Comparison of ENCODE assay signal across 23 cellular contexts in the genomic region with DNA sequence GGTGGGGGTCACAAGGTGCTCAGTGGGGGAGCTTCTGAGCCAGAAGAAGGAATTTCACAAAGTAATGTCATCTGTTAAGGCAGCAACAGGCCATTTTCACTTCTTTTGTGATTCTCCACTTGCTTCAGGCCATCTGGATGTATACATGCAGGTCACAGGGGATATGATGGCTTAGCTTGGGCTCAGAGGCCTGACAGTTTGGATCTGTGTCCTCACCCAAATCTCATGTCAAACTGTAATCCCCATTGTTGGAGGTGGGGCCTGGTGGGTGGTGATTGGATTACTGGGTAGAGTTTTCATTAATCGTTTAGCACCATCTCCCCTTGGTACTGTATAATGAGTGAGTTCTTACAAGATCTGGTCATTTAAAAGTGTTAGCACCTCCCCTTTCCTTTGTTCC. TPM values are rescaled to one million over a fixed set of nuclear protein-coding genes. Genes with fewer than 3 reads are reported as not detected.
DNase-seq lines count a peak whose midpoint lies in the region; ATAC-seq and TF ChIP-seq lines count a peak whose summit lies in the region.
"Had no signal": no experiment of that assay in that cellular context is flagged by ENCODE, and none has a peak within 500 bp of the region (broad histone marks: within the 10 kb centered on the region; RNA-seq: fewer than 3 reads in every experiment).

No MANE protein-coding gene starts in this region.

- H3K36me3 Mint-ChIP-seq in natural killer cell: peaks cover 8% of the 10 kb centered on the region
- H3K36me3 Mint-ChIP-seq in natural killer cell treated with Interleukin-12 subunit alpha and Interleukin-12 subunit beta and Interleukin-15 and Interleukin-18, amount 100 ng/mL, for 72 hours: peaks cover 38% of the 10 kb centered on the region
- peaks cover 12% of the 10 kb centered on the region for H3K36me3 Mint-ChIP-seq in T-helper 17 cell (ENCODE audit: low read depth)
- H3K36me3 Mint-ChIP-seq in endodermal cell (ENCODE audit: low read depth): peaks cover 3% of the 10 kb centered on the region

- H3K4me1 Mint-ChIP-seq in natural killer cell (peaks cover 42 to 51% of the 10 kb centered on the region in 2 donors), T-helper 17 cell (peaks cover 24% of the 10 kb centered on the region), endodermal cell (peaks cover 28% of the 10 kb centered on the region)
- peaks cover 26 to 28% of the 10 kb centered on the region in 2 donors for H3K4me1 Mint-ChIP-seq in natural killer cell treated with Interleukin-12 subunit alpha and Interleukin-12 subunit beta and Interleukin-15 and Interleukin-18, amount 100 ng/mL, for 72 hours (ENCODE audit: low read depth in 2 of 2)
- H3K4me1 Mint-ChIP-seq: neural crest cell had no signal

- 64% methylated on average over 1 of the region's 1 CpG; no CpG with 5 or more reads in 1 of the 2 experiments for WGBS in endodermal cell (ENCODE audit: insufficient coverage in 1 of 2, insufficient read length in 1 of 2), 2 experiments
- WGBS in smooth muscle cell (ENCODE audit: low lambda C conversion rate): 76% methylated on average over 1 of the region's 1 CpG

- no peaks in the 10 kb centered on the region for H3F3A ChIP-seq in smooth muscle cell (ENCODE audit: low read depth)

- no peaks in the 10 kb centered on the region for H3K79me2 ChIP-seq in smooth muscle cell (ENCODE audit: low read depth)

- intact Hi-C loops in natural killer cell (cut with micrococcal nuclease): no loop called here

- H3K4me1 ChIP-seq in endodermal cell (ENCODE audit: control insufficient read depth, insufficient read depth, low read length): no peaks in the 10 kb centered on the region
- no peaks in the 10 kb centered on the region for H3K4me1 ChIP-seq in smooth muscle cell (ENCODE audit: low read depth)
- H3K4me1 ChIP-seq: left lung, SJSA1, upper lobe of right lung had no signal

- no peak overlapping the region for H3K4me2 ChIP-seq in smooth muscle cell
- H3K4me2 ChIP-seq: KMS-11 had no signal

- H3K9me3 ChIP-seq in T-helper 17 cell (ENCODE audit: control insufficient read depth, low read length, poor library complexity, severe bottlenecking) (no peaks in the 10 kb centered on the region), endodermal cell (ENCODE audit: control insufficient read depth, low read length) (peaks cover 68% of the 10 kb centered on the region), smooth muscle cell (replicated peaks; ENCODE audit: low read depth) (no peaks in the 10 kb centered on the region)
- H3K9me3 ChIP-seq: SJSA1, upper lobe of right lung had no signal

- H3K27me3 ChIP-seq in endodermal cell (ENCODE audit: control insufficient read depth, insufficient read depth, low read length, poor library complexity, severe bottlenecking) (no peaks in the 10 kb centered on the region), smooth muscle cell (ENCODE audit: low read depth) (no peaks in the 10 kb centered on the region)
- H3K27me3 ChIP-seq: left lung, SJSA1, upper lobe of right lung had no signal

- no peak for TF ChIP-seq CTCF in natural killer cell (IDR thresholded peaks at IDR 0.05)
- TF ChIP-seq CTCF in endodermal cell (conservative IDR thresholded peaks at IDR 0.05): no peak
- no peak for TF ChIP-seq CTCF in smooth muscle cell (IDR thresholded peaks at IDR 0.05; ENCODE audit: borderline replicate concordance, insufficient read depth, poor library complexity, severe bottlenecking)

- H3K9ac ChIP-seq in endodermal cell (ENCODE audit: extremely low read depth, low read length, poor library complexity, severe bottlenecking): no peak overlapping the region
- H3K9ac ChIP-seq in smooth muscle cell (ENCODE audit: low read depth): no peak overlapping the region
- H3K9ac ChIP-seq: KMS-11 had no signal

- H4K20me1 ChIP-seq in smooth muscle cell (ENCODE audit: low read depth): no peaks in the 10 kb centered on the region

- no peak overlapping the region for H3K27ac ChIP-seq in endodermal cell (ENCODE audit: low read depth, low read length)
- no peak overlapping the region for H3K27ac ChIP-seq in smooth muscle cell (ENCODE audit: low read depth)
- H3K27ac ChIP-seq: KMS-11, left lung, SJSA1, upper lobe of right lung had no signal

- H3K36me3 ChIP-seq in endodermal cell (ENCODE audit: control insufficient read depth, insufficient read depth, low read length) (no peaks in the 10 kb centered on the region), smooth muscle cell (ENCODE audit: low read depth) (no peaks in the 10 kb centered on the region)
- H3K36me3 ChIP-seq: left lung, SJSA1, upper lobe of right lung had no signal

- H3K4me3 Mint-ChIP-seq in natural killer cell (no peak overlapping the region), T-helper 17 cell (no peak overlapping the region), endodermal cell (no peak overlapping the region)
- H3K4me3 Mint-ChIP-seq in natural killer cell treated with Interleukin-12 subunit alpha and Interleukin-12 subunit beta and Interleukin-15 and Interleukin-18, amount 100 ng/mL, for 72 hours: no peak overlapping the region
- H3K4me3 Mint-ChIP-seq: neural crest cell had no signal

- peaks cover 0 to 2% of the 10 kb centered on the region in 2 donors for H3K9me3 Mint-ChIP-seq in natural killer cell
- peaks cover 12% of the 10 kb centered on the region for H3K9me3 Mint-ChIP-seq in natural killer cell treated with Interleukin-12 subunit alpha and Interleukin-12 subunit beta and Interleukin-15 and Interleukin-18, amount 100 ng/mL, for 72 hours
- peaks cover 38% of the 10 kb centered on the region for H3K9me3 Mint-ChIP-seq in endodermal cell
- H3K9me3 Mint-ChIP-seq: neural crest cell had no signal

- H3K4me3 ChIP-seq in endodermal cell (ENCODE audit: low read length) (no peak overlapping the region), smooth muscle cell (no peak overlapping the region)
- H3K4me3 ChIP-seq: left lung, SJSA1, upper lobe of right lung had no signal

- no peak for DNase-seq in natural killer cell
- DNase-seq in natural killer cell treated with Interleukin-12 subunit alpha and Interleukin-12 subunit beta and Interleukin-15 and Interleukin-18, amount 100 ng/mL, for 72 hours (ENCODE audit: low spot score): no peak
- no peak for DNase-seq in T-helper 17 cell
- peak; percentile 89 for DNase-seq in endodermal cell
- no peak for DNase-seq in smooth muscle cell (lab: John Stamatoyannopoulos, UW; ENCODE audit: unreplicated experiment)
- DNase-seq: C1 segment of cervical spinal cord; dermis blood vessel endothelial cell; left lung; NCI-H1417 treated with DMSO at 0.1 percent for 48 hours; NCI-H2081; NCI-H774; right cardiac atrium; stimulated activated CD4-positive, alpha-beta T cell treated with anti-CD3 and anti-CD28 coated beads, Interleukin-2, amount 100 ng/mL, for 48 hours; substantia nigra; T-helper 1 cell; upper lobe of right lung had no signal

- H3K27me3 Mint-ChIP-seq in natural killer cell (ENCODE audit: low read depth in 2 of 2) (no peaks in the 10 kb centered on the region), T-helper 17 cell (no peaks in the 10 kb centered on the region), endodermal cell (ENCODE audit: insufficient read depth) (peaks cover 2% of the 10 kb centered on the region)
- no peaks in the 10 kb centered on the region for H3K27me3 Mint-ChIP-seq in natural killer cell treated with Interleukin-12 subunit alpha and Interleukin-12 subunit beta and Interleukin-15 and Interleukin-18, amount 100 ng/mL, for 72 hours

- peak overlapping the region; percentile 63 to 84 for H3K27ac Mint-ChIP-seq in natural killer cell
- H3K27ac Mint-ChIP-seq in natural killer cell treated with Interleukin-12 subunit alpha and Interleukin-12 subunit beta and Interleukin-15 and Interleukin-18, amount 100 ng/mL, for 72 hours: no peak overlapping the region
- peak overlapping the region; percentile 85 for H3K27ac Mint-ChIP-seq in T-helper 17 cell
- peak overlapping the region; percentile 69 for H3K27ac Mint-ChIP-seq in endodermal cell

- ATAC-seq in natural killer cell: no peak
- ATAC-seq in natural killer cell treated with Interleukin-12 subunit alpha and Interleukin-12 subunit beta and Interleukin-15 and Interleukin-18, amount 100 ng/mL, for 72 hours: no peak
- ATAC-seq in T-helper 17 cell: no peak
- ATAC-seq in HG02852 (IDR thresholded peaks at IDR 0.05; ENCODE audit: unreplicated experiment): no peak
- ATAC-seq in GM18520 (IDR thresholded peaks at IDR 0.05; ENCODE audit: unreplicated experiment): no peak
- ATAC-seq: activated CD4-positive, CD25-positive, alpha-beta regulatory T cell treated with anti-CD3 and anti-CD28 coated beads, Interleukin-2, amount 50 U/mL, for 24 hours; left lung; right cardiac atrium; upper lobe of right lung had no signal

- H2AFZ ChIP-seq in smooth muscle cell (ENCODE audit: low read depth): no peak overlapping the region

RNA-seq across cellular contexts. Expression of gene TESPA1, which starts 36.4 kb away (rescaled TPM):
- total RNA-seq in natural killer cell (10 to 100 TPM; 39.9 to 59.6 (median 53.5) TPM), T-helper 17 cell (100 to 1,000 TPM; 121 to 160 TPM), endodermal cell (not detected), smooth muscle cell (not detected in 2 replicates)
- 10 to 100 TPM; 45.9 to 67.2 TPM for total RNA-seq in natural killer cell treated with Interleukin-12 subunit alpha and Interleukin-12 subunit beta and Interleukin-15 and Interleukin-18, amount 100 ng/mL, for 72 hours
- not detected for polyA plus RNA-seq in endodermal cell (2013, experiment 1 of 2)
- not detected for polyA plus RNA-seq in endodermal cell (2013, experiment 2 of 2)
- polyA plus RNA-seq in smooth muscle cell: not detected in 2 replicates
- total RNA-seq: dermis blood vessel endothelial cell, H1, neural crest cell had no signal
- polyA plus RNA-seq: H1 had no signal

Comparison
In these comparisons a context has a peak if more than half of its experiments do, and no peak if none do; other contexts are left out.
1. H3K27ac Mint-ChIP-seq: peak in natural killer cell (2 of 2), T-helper 17 cell (single experiment) and endodermal cell (single experiment); none in natural killer cell treated with Interleukin-12 subunit alpha and Interleukin-12 subunit beta and Interleukin-15 and Interleukin-18, amount 100 ng/mL, for 72 hours (0 of 2).
2. RNA of gene TESPA1, which starts 36.4 kb away (total RNA-seq): 121 to 160 TPM in T-helper 17 cell, 45.9 to 67.2 TPM in natural killer cell treated with Interleukin-12 subunit alpha and Interleukin-12 subunit beta and Interleukin-15 and Interleukin-18, amount 100 ng/mL, for 72 hours and 39.9 to 59.6 TPM in natural killer cell; not detected in endodermal cell and not detected in smooth muscle cell; every median in the first group is over 10 times any median in the second.